ENCODE assay signal across 8 cellular contexts in the genomic region with DNA sequence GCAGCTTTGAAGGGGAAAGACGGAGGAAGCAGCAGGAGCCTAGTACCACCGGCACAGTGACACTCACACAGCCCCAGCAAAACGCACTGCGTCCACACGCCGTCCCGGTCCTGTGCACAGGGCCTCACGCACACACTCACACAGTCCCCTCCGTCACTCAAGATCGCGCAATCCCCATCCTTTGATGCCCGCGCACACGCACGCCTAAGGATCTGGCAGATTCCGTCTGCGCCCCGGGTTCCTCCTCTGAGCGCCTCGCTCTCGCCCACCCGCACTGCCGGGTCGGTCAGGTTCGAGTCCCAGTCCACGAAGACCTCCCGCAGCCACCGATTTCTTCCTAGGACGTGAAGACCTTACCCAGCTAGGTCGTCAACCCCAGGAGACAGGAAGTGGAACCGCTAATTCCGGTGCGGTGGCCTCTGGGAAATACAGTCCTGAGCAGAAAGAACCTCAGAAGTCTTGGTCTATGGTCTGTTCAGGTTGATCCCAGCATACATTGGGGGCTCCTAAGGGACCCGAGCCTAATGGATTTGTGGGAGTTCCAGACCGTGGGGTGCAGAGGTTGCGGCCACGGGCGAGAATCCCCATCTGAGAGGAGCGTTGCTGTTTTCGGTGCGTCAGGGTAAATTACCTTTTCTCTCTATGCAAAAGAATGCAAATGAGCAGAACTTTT. TPM values are rescaled to one million over a fixed set of nuclear protein-coding genes. Genes with fewer than 3 reads are reported as not detected.
DNase-seq lines count a peak whose midpoint lies in the region; TF ChIP-seq lines count a peak whose summit lies in the region.

ZNF780B (minus strand) TSS at position 400 of the 673 bp plus-strand sequence. CDS start 5,899 bp downstream, outside the sequence.

- peak; percentile 81 for TF ChIP-seq POLR2A in GM19193 (IDR thresholded peaks at IDR 0.05; ENCODE audit: extremely low read depth, insufficient read depth, insufficient read length)

- H3K27ac ChIP-seq in HL-60 (replicated peaks) = peak within 1 kb of the TSS; percentile 72

- H3K9me3 Mint-ChIP-seq in endothelial cell (ENCODE audit: unreplicated experiment) = peaks cover 7% of the 10 kb centered on the region
- peaks cover 55% of the 10 kb centered on the region for H3K9me3 Mint-ChIP-seq in mesothelial cell of epicardium

- TF ChIP-seq CTCF in HL-60 (IDR thresholded peaks at IDR 0.05; ENCODE audit: insufficient read depth, low read length) (no peak), endothelial cell (IDR thresholded peaks at IDR 0.05; ENCODE audit: unreplicated experiment) (no peak), mesothelial cell of epicardium (IDR thresholded peaks at IDR 0.05; ENCODE audit: unreplicated experiment) (no peak)

- H3K27me3 ChIP-seq in HL-60 (ENCODE audit: insufficient read depth, poor library complexity, severe bottlenecking) = no peaks in the 10 kb centered on the region

- H3K36me3 Mint-ChIP-seq in endothelial cell (ENCODE audit: low read depth, unreplicated experiment) (peaks cover 6% of the 10 kb centered on the region), mesothelial cell of epicardium (peaks cover 46% of the 10 kb centered on the region)

- peaks cover 7% of the 10 kb centered on the region for H3K27me3 Mint-ChIP-seq in endothelial cell (ENCODE audit: unreplicated experiment)
- no peaks in the 10 kb centered on the region for H3K27me3 Mint-ChIP-seq in mesothelial cell of epicardium (ENCODE audit: low read depth)

- H3K4me1 Mint-ChIP-seq in endothelial cell (ENCODE audit: unreplicated experiment) (peaks cover 18% of the 10 kb centered on the region), mesothelial cell of epicardium (peaks cover 27% of the 10 kb centered on the region)

- peak within 1 kb of the TSS; percentile 100 for H3K4me3 Mint-ChIP-seq in endothelial cell (ENCODE audit: unreplicated experiment)
- H3K4me3 Mint-ChIP-seq in mesothelial cell of epicardium = peak within 1 kb of the TSS; percentile 100

- DNase-seq in AML-193 (lab: John Stamatoyannopoulos, UW) = peak; percentile 51 to 56
- DNase-seq in HL-60 (ENCODE audit: low read depth in 1 of 2, low spot score in 1 of 2) = peak; percentile 68 to 85
- DNase-seq in NOMO-1 treated with DMSO at 0.1 percent for 48 hours (lab: John Stamatoyannopoulos, UW; ENCODE audit: unreplicated experiment) = peak; percentile 61
- peak; percentile 42 to 55 (median 42) for DNase-seq in activated CD8-positive, alpha-beta memory T cell treated with anti-CD3 and anti-CD28 coated beads for 48 hours (ENCODE audit: low read depth in 2 of 3, low spot score in 2 of 3)
- peak; percentile 42 for DNase-seq in endothelial cell (ENCODE audit: low spot score)
- DNase-seq in mesothelial cell of epicardium (ENCODE audit: low spot score in 2 of 2, unreplicated experiment in 2 of 2) = peak; percentile 20 to 47
- peak; percentile 35 to 57 for DNase-seq in stimulated activated CD8-positive, alpha-beta memory T cell treated with anti-CD3 and anti-CD28 coated beads, Interleukin-15, amount 100 ng/mL, for 4 hours (ENCODE audit: low read depth in 2 of 2)

- H3K4me3 ChIP-seq in HL-60 (replicated peaks; ENCODE audit: insufficient read depth, low read length) = peak within 1 kb of the TSS; percentile 97

- H3K27ac Mint-ChIP-seq in endothelial cell (ENCODE audit: unreplicated experiment) (peak within 1 kb of the TSS; percentile 84), mesothelial cell of epicardium (peak within 1 kb of the TSS; percentile 93)

RNA-seq across cellular contexts. Expression of gene ZNF780B, which starts in this region (rescaled TPM):
- total RNA-seq in endothelial cell (ENCODE audit: unreplicated experiment) (22.6 TPM), mesothelial cell of epicardium (34.7 to 42.3 TPM (median 35.1 TPM) in 3 replicates)

Comparison
In these comparisons a context has a peak if more than half of its experiments do, and no peak if none do; other contexts are left out.
1. Peak in every context shown above with its lines: DNase-seq, H3K4me3 ChIP-seq and H3K27ac ChIP-seq.